In genomic region chr15:31320022-31320421, GRCh38 we compare ENCODE assay signal across 13 cellular contexts.
"Had no signal": no experiment of that assay in that cellular context is flagged by ENCODE, and none has a peak within 500 bp of the region (broad histone marks: within the 10 kb centered on the region; RNA-seq: fewer than 3 reads in every experiment).

No MANE protein-coding gene starts in this region.

- H3K27ac Mint-ChIP-seq: activated CD8-positive, alpha-beta memory T cell treated with anti-CD3 and anti-CD28 coated beads, Interleukin-2, amount 10 ng/mL, durations not matched to agents 7 days and 5 days; activated naive CD8-positive, alpha-beta T cell had no signal

- H3K27ac ChIP-seq: dorsolateral prefrontal cortex, ovary had no signal

- ATAC-seq: activated CD4-positive, CD25-positive, alpha-beta regulatory T cell treated with anti-CD3 and anti-CD28 coated beads, Interleukin-2, amount 50 U/mL, for 24 hours; activated CD8-positive, alpha-beta memory T cell treated with anti-CD3 and anti-CD28 coated beads, Interleukin-2, amount 10 ng/mL, durations not matched to agents 7 days and 5 days; activated T-cell treated with anti-CD3 and anti-CD28 coated beads, Interleukin-2, amount 50 U/mL, for 4 hours had no signal

- H3K4me3 Mint-ChIP-seq: activated CD8-positive, alpha-beta memory T cell treated with anti-CD3 and anti-CD28 coated beads, Interleukin-2, amount 10 ng/mL, durations not matched to agents 7 days and 5 days; activated naive CD8-positive, alpha-beta T cell; activated T-cell treated with anti-CD3 and anti-CD28 coated beads, Interleukin-2, amount 50 U/mL, for 4 hours had no signal

- H3K27me3 Mint-ChIP-seq: activated CD8-positive, alpha-beta memory T cell treated with anti-CD3 and anti-CD28 coated beads, Interleukin-2, amount 10 ng/mL, durations not matched to agents 7 days and 5 days; activated naive CD8-positive, alpha-beta T cell had no signal

- H3K9me3 Mint-ChIP-seq: activated T-cell treated with anti-CD3 and anti-CD28 coated beads, Interleukin-2, amount 50 U/mL, for 4 hours had no signal

- H3K36me3 Mint-ChIP-seq: activated CD8-positive, alpha-beta memory T cell treated with anti-CD3 and anti-CD28 coated beads, Interleukin-2, amount 10 ng/mL, durations not matched to agents 7 days and 5 days; activated naive CD8-positive, alpha-beta T cell had no signal

- H3K27me3 ChIP-seq: dorsolateral prefrontal cortex, ovary had no signal

- H3K4me3 ChIP-seq: dorsolateral prefrontal cortex, ovary had no signal

- DNase-seq: activated CD4-positive, alpha-beta T cell treated with anti-CD3 and anti-CD28 coated beads, Interleukin-2, amount 50 U/mL, for 48 hours; activated CD8-positive, alpha-beta memory T cell treated with anti-CD3 and anti-CD28 coated beads, Interleukin-2, amount 10 ng/mL, durations not matched to agents 7 days and 5 days; activated gamma-delta T cell; activated T-cell treated with anti-CD3 and anti-CD28 coated beads, Interleukin-2, amount 50 U/mL, for 4 hours; anterior cingulate cortex; dorsolateral prefrontal cortex; hippocampal formation; stimulated activated CD4-positive, alpha-beta T cell treated with anti-CD3 and anti-CD28 coated beads, Interleukin-15, amount 100 ng/mL, for 24 hours; T-helper 2 cell; trophoblast cell had no signal
